8 cellular contexts compared by ENCODE assay signal in genomic region chr1:37945743-37946702, GRCh38. TPM values are rescaled to one million over a fixed set of nuclear protein-coding genes. Genes with fewer than 3 reads are reported as not detected.
DNase-seq lines count a peak whose midpoint lies in the region; TF ChIP-seq lines count a peak whose summit lies in the region.

No MANE protein-coding gene starts in this region.

- H3K27me3 ChIP-seq in effector memory CD4-positive, alpha-beta T cell (replicated peaks; ENCODE audit: control insufficient read depth, insufficient read depth, low read length, poor library complexity, severe bottlenecking): no peaks in the 10 kb centered on the region
- no peaks in the 10 kb centered on the region for H3K27me3 ChIP-seq in suprapubic skin

- H3K9me3 Mint-ChIP-seq in activated naive CD4-positive, alpha-beta T cell treated with anti-CD3 and anti-CD28 coated beads, Interleukin-2, amount 10 ng/mL, durations not matched to agents 7 days and 5 days: no peaks in the 10 kb centered on the region

- H3K4me3 Mint-ChIP-seq in activated naive CD4-positive, alpha-beta T cell treated with anti-CD3 and anti-CD28 coated beads, Interleukin-2, amount 10 ng/mL, durations not matched to agents 7 days and 5 days: peak overlapping the region; percentile 85

- no peak for TF ChIP-seq EP300 in suprapubic skin (IDR thresholded peaks at IDR 0.05)

- H3K27ac Mint-ChIP-seq in activated naive CD4-positive, alpha-beta T cell treated with anti-CD3 and anti-CD28 coated beads, Interleukin-2, amount 10 ng/mL, durations not matched to agents 7 days and 5 days: peak overlapping the region; percentile 82

- peaks cover 1% of the 10 kb centered on the region for H3K36me3 Mint-ChIP-seq in activated naive CD4-positive, alpha-beta T cell treated with anti-CD3 and anti-CD28 coated beads, Interleukin-2, amount 10 ng/mL, durations not matched to agents 7 days and 5 days

- no peaks in the 10 kb centered on the region for H3K27me3 Mint-ChIP-seq in activated naive CD4-positive, alpha-beta T cell treated with anti-CD3 and anti-CD28 coated beads, Interleukin-2, amount 10 ng/mL, durations not matched to agents 7 days and 5 days

- H3K4me1 Mint-ChIP-seq in activated naive CD4-positive, alpha-beta T cell treated with anti-CD3 and anti-CD28 coated beads, Interleukin-2, amount 10 ng/mL, durations not matched to agents 7 days and 5 days: peaks cover 24% of the 10 kb centered on the region

- no peaks in the 10 kb centered on the region for H3K36me3 ChIP-seq in effector memory CD4-positive, alpha-beta T cell (ENCODE audit: control insufficient read depth, insufficient read depth, low read length)
- peaks cover 14% of the 10 kb centered on the region for H3K36me3 ChIP-seq in suprapubic skin

- DNase-seq in activated naive CD4-positive, alpha-beta T cell treated with anti-CD3 and anti-CD28 coated beads, Interleukin-2, amount 10 ng/mL, durations not matched to agents 7 days and 5 days: no peak
- no peak for DNase-seq in activated naive CD4-positive, alpha-beta T cell treated with anti-CD3 and anti-CD28 coated beads, Interleukin-2, amount 50 U/mL, for 16 hours
- DNase-seq in RKO (ENCODE audit: low spot score): peak; percentile 81
- no peak for DNase-seq in effector memory CD4-positive, alpha-beta T cell
- peak; percentile 91 for DNase-seq in lung microvascular endothelial cell (ENCODE audit: low read depth in 2 of 2)
- peak in 1 of 2 donors; percentile 86 for DNase-seq in suprapubic skin (ENCODE audit: low spot score in 2 of 2)
- no peak for DNase-seq in NCI-H1694 treated with DMSO at 0.1 percent for 48 hours (lab: John Stamatoyannopoulos, UW)
- DNase-seq in DMS153 treated with DMSO at 0.1 percent for 48 hours (lab: John Stamatoyannopoulos, UW; ENCODE audit: unreplicated experiment): no peak

- H3K4me1 ChIP-seq in effector memory CD4-positive, alpha-beta T cell (ENCODE audit: control insufficient read depth, insufficient read depth, low read length, poor library complexity, severe bottlenecking): no peaks in the 10 kb centered on the region
- peaks cover 14% of the 10 kb centered on the region for H3K4me1 ChIP-seq in suprapubic skin

- TF ChIP-seq POLR2A in suprapubic skin (IDR thresholded peaks at IDR 0.05): no peak

- no peaks in the 10 kb centered on the region for H3K9me3 ChIP-seq in effector memory CD4-positive, alpha-beta T cell (ENCODE audit: control insufficient read depth, low read length)
- H3K9me3 ChIP-seq in suprapubic skin: no peaks in the 10 kb centered on the region

- peak overlapping the region; percentile 30 for H3K4me3 ChIP-seq in effector memory CD4-positive, alpha-beta T cell (ENCODE audit: insufficient read depth, low read depth, low read length, poor library complexity, severe bottlenecking)
- peak overlapping the region; percentile 68 for H3K4me3 ChIP-seq in suprapubic skin

- H3K27ac ChIP-seq in effector memory CD4-positive, alpha-beta T cell (ENCODE audit: insufficient read depth, low read length, poor library complexity, severe bottlenecking): no peak overlapping the region
- peak overlapping the region; percentile 89 for H3K27ac ChIP-seq in suprapubic skin

- CTCF ChIA-PET in activated naive CD4-positive, alpha-beta T cell treated with anti-CD3 and anti-CD28 coated beads, Interleukin-2, amount 10 ng/mL, durations not matched to agents 7 days and 5 days (lab: Charles Lee): no interaction called here

- no peak for TF ChIP-seq CTCF in suprapubic skin (IDR thresholded peaks at IDR 0.05)

- 36% methylated on average over 6 of the region's 23 CpGs for WGBS in suprapubic skin

RNA-seq across cellular contexts. Expression of gene INPP5B, which starts 0.8 kb away (rescaled TPM):
- total RNA-seq in lung microvascular endothelial cell (13.9 and 20.6 TPM in 2 replicates), suprapubic skin (10 to 100 TPM; 14.0 to 30.9 (median 17.9) TPM)

RNA-seq across cellular contexts. Expression of gene SF3A3, which starts 43.8 kb away (rescaled TPM):
- total RNA-seq in lung microvascular endothelial cell (48.8 and 59.9 TPM in 2 replicates), suprapubic skin (10 to 100 TPM; 36.9 to 68.4 (median 43.6) TPM)

RNA-seq across cellular contexts. Expression of gene FHL3, which starts 59.3 kb away (rescaled TPM):
- 7.7 and 12.4 TPM in 2 replicates for total RNA-seq in lung microvascular endothelial cell
- total RNA-seq in suprapubic skin: 10 to 100 TPM; 19.1 to 46.4 (median 35.1) TPM

Comparison
In these comparisons a context has a peak if more than half of its experiments do, and no peak if none do; other contexts are left out.
1. DNase-seq: peak in RKO (single experiment) and lung microvascular endothelial cell (2 of 2); none in activated naive CD4-positive, alpha-beta T cell treated with anti-CD3 and anti-CD28 coated beads, Interleukin-2, amount 10 ng/mL, durations not matched to agents 7 days and 5 days (single experiment), activated naive CD4-positive, alpha-beta T cell treated with anti-CD3 and anti-CD28 coated beads, Interleukin-2, amount 50 U/mL, for 16 hours (single experiment), effector memory CD4-positive, alpha-beta T cell (0 of 3), NCI-H1694 treated with DMSO at 0.1 percent for 48 hours (single experiment) and DMS153 treated with DMSO at 0.1 percent for 48 hours (single experiment).